In genomic region chr4:183987987-183988392, GRCh38 we compare ENCODE assay signal across 8 cellular contexts.
DNase-seq lines count a peak whose midpoint lies in the region.

No MANE protein-coding gene starts in this region.

- no peak overlapping the region for H3K27ac ChIP-seq in iPS-18a (ENCODE audit: low read length)

- in situ Hi-C loops in T47D (cut with HindIII; ENCODE audit: low pct_unique_long_range_greater_than_20kb, low sequenced_read_pairs): no loop called here

- H3K4me3 ChIP-seq in iPS-18a (ENCODE audit: low read length) (peak overlapping the region; percentile 58), skeletal muscle satellite cell (ENCODE audit: low read length) (peak overlapping the region; percentile 62)

- DNase-seq in CD1c-positive myeloid dendritic cell (ENCODE audit: extremely low spot score) (peak; percentile 71), NCI-H1105 (lab: John Stamatoyannopoulos, UW) (peak; percentile 14), T47D (ENCODE audit: low read depth in 1 of 2, low spot score in 1 of 2) (peak; percentile 21 to 78), T-helper 2 cell (no peak), NCI-H146 (lab: John Stamatoyannopoulos, UW) (no peak), activated gamma-delta T cell treated with Interleukin-2 at 50 U/mL for 16 hours (no peak)

- H3K4me1 ChIP-seq in iPS-18a (ENCODE audit: control insufficient read depth, low read depth, low read length): peaks cover 20% of the 10 kb centered on the region
- peaks cover 26% of the 10 kb centered on the region for H3K4me1 ChIP-seq in skeletal muscle satellite cell (ENCODE audit: control insufficient read depth, insufficient read depth, low read length)

- peak overlapping the region; percentile 85 for H3K4me2 ChIP-seq in skeletal muscle satellite cell (ENCODE audit: low read length)

- peaks cover 29% of the 10 kb centered on the region for H3K27me3 ChIP-seq in iPS-18a (ENCODE audit: control insufficient read depth, insufficient read depth, low read length)
- H3K27me3 ChIP-seq in skeletal muscle satellite cell (ENCODE audit: control insufficient read depth, insufficient read depth, low read length): peaks cover under 1% of the 10 kb centered on the region

- H3K9me3 ChIP-seq in iPS-18a (ENCODE audit: control insufficient read depth, low read depth, low read length) (no peaks in the 10 kb centered on the region), skeletal muscle satellite cell (replicated peaks; ENCODE audit: low read length) (no peaks in the 10 kb centered on the region)

- peak overlapping the region; percentile 57 for H3K9ac ChIP-seq in iPS-18a (ENCODE audit: low read length)
- peak overlapping the region; percentile 45 for H3K9ac ChIP-seq in skeletal muscle satellite cell (ENCODE audit: low read depth, low read length)

- H3K36me3 ChIP-seq in iPS-18a (ENCODE audit: control insufficient read depth, low read depth, low read length) (no peaks in the 10 kb centered on the region), skeletal muscle satellite cell (ENCODE audit: insufficient read depth, low read length) (no peaks in the 10 kb centered on the region)

Comparison
In these comparisons a context has a peak if more than half of its experiments do, and no peak if none do; other contexts are left out.
1. DNase-seq: peak in CD1c-positive myeloid dendritic cell (single experiment), NCI-H1105 (single experiment) and T47D (2 of 2); none in T-helper 2 cell (0 of 5), NCI-H146 (single experiment) and activated gamma-delta T cell treated with Interleukin-2 at 50 U/mL for 16 hours (single experiment).